ENCODE assay signal across 9 cellular contexts in the genomic region with DNA sequence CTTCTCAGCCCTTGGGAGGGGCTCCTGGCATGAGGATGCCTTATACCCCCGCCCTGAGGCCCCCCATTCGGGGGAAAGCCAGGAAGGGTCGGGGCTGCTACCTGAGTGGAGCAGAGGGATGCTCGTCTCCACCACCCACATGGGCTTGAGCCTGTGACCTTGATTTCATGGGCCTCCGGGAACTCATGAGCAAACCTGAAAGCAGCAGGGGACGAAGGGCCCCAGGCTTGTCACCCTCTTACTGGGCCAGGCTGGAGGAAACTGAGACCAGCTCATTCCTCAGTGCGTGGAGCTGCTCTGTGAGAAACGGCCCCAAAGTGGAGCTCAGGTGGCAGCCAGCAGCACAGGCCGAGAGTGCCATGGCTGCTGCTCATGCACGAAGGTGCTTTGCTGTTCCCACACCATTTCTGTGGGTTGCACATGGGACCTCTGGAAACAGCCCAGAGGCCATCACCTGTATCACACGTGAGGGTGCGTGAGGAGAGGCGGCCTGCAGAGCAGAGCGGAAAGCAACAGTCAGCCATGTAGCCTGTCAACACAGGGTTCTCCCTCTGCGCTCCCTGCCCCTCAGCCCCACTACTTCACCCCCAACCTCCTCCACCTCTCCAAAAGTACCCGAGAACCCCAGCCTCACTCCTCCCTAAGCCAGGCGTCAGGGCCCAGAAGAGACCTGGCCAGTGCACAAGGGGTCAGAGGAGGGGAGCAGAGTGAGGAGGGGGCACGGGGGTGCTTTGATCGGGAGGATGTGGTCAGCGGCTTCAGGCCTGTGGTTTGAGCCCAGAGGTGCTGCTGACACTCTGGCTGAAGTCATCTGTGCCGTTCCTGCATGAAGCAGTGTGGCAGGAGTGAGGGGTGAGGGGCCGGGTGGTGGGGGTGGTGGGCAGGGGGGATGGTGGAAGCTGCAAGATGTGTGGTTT. TPM values are rescaled to one million over a fixed set of nuclear protein-coding genes. Genes with fewer than 3 reads are reported as not detected.
DNase-seq lines count a peak whose midpoint lies in the region; ATAC-seq and TF ChIP-seq lines count a peak whose summit lies in the region.
"Had no signal": no experiment of that assay in that cellular context is flagged by ENCODE, and none has a peak within 500 bp of the region (broad histone marks: within the 10 kb centered on the region; RNA-seq: fewer than 3 reads in every experiment).

No MANE protein-coding gene starts in this region.

- peaks cover 84% of the 10 kb centered on the region for H3K4me1 Mint-ChIP-seq in CD8-positive, alpha-beta T cell (ENCODE audit: low read depth)
- H3K4me1 Mint-ChIP-seq in IgD-negative memory B cell (peaks cover 32 to 35% (median 34%) of the 10 kb centered on the region in 3 donors), GM23338 (peaks cover 23% of the 10 kb centered on the region)

- no peak overlapping the region for H3K4me2 ChIP-seq in GM23338

- H3K27me3 ChIP-seq in CD8-positive, alpha-beta T cell (ENCODE audit: insufficient read depth, low read length): no peaks in the 10 kb centered on the region
- H3K27me3 ChIP-seq in esophagus (ENCODE audit: control insufficient read depth in 1 of 2, insufficient read depth in 2 of 2, low read length in 2 of 2) (no peaks in the 10 kb centered on the region), GM23338 (ENCODE audit: insufficient read depth) (no peaks in the 10 kb centered on the region)

- H3K4me3 ChIP-seq in CD8-positive, alpha-beta T cell (ENCODE audit: low read depth, low read length): no peak overlapping the region
- H3K4me3 ChIP-seq in esophagus (ENCODE audit: low read depth in 1 of 2, low read length in 2 of 2) (no peak overlapping the region), GM23338 (no peak overlapping the region)

- H3K27me3 Mint-ChIP-seq in CD8-positive, alpha-beta T cell (ENCODE audit: low read depth): no peaks in the 10 kb centered on the region
- H3K27me3 Mint-ChIP-seq in IgD-negative memory B cell (peaks cover 2% of the 10 kb centered on the region), GM23338 (ENCODE audit: insufficient read depth, low read depth, poor library complexity) (peaks cover 7% of the 10 kb centered on the region)

- peak overlapping the region; percentile 39 for H3K4me3 Mint-ChIP-seq in CD8-positive, alpha-beta T cell
- peak overlapping the region in 3 of 4 donors; percentile 31 to 78 (median 55) for H3K4me3 Mint-ChIP-seq in IgD-negative memory B cell
- no peak overlapping the region for H3K4me3 Mint-ChIP-seq in GM23338

- H3K9me3 ChIP-seq in CD8-positive, alpha-beta T cell (ENCODE audit: low read length): no peaks in the 10 kb centered on the region
- H3K9me3 ChIP-seq in esophagus (ENCODE audit: control insufficient read depth in 2 of 2, insufficient read depth in 1 of 2, low read depth in 1 of 2, low read length in 1 of 2): no peaks in the 10 kb centered on the region

- H3K36me3 ChIP-seq in CD8-positive, alpha-beta T cell (ENCODE audit: insufficient read depth, low read length): no peaks in the 10 kb centered on the region
- H3K36me3 ChIP-seq in esophagus (ENCODE audit: control insufficient read depth in 2 of 2, insufficient read depth in 2 of 2, low read length in 1 of 2) (no peaks in the 10 kb centered on the region), GM23338 (ENCODE audit: insufficient read depth) (no peaks in the 10 kb centered on the region)

- H3K36me3 Mint-ChIP-seq in CD8-positive, alpha-beta T cell: no peaks in the 10 kb centered on the region
- H3K36me3 Mint-ChIP-seq in IgD-negative memory B cell (no peaks in the 10 kb centered on the region), GM23338 (ENCODE audit: low read depth) (no peaks in the 10 kb centered on the region)

- H2AFZ ChIP-seq in GM23338: no peak overlapping the region

- intact Hi-C loops in CD8-positive, alpha-beta T cell (cut with DNase I, micrococcal nuclease): loop anchor here in 1 of 2 experiments (5.0 kb wide), 1 partner anchor 42 kb away; no protein-coding TSS in a partner anchor

- 77 to 82% methylated on average over 22 of the region's 22 CpGs for WGBS in esophagus, 2 donors

- no peaks in the 10 kb centered on the region for H4K20me1 ChIP-seq in GM23338 (replicated peaks; ENCODE audit: insufficient read depth)

- no peaks in the 10 kb centered on the region for H3K79me2 ChIP-seq in GM23338 (replicated peaks; ENCODE audit: insufficient read depth)

- no peaks in the 10 kb centered on the region for H3F3A ChIP-seq in GM23338 (replicated peaks; ENCODE audit: low read depth)

- peak overlapping the region; percentile 94 for H3K27ac Mint-ChIP-seq in CD8-positive, alpha-beta T cell
- peak overlapping the region in 1 of 3 donors; percentile 91 for H3K27ac Mint-ChIP-seq in IgD-negative memory B cell
- H3K27ac Mint-ChIP-seq in GM23338: no peak overlapping the region

- peaks cover 76% of the 10 kb centered on the region for H3K4me1 ChIP-seq in CD8-positive, alpha-beta T cell (ENCODE audit: insufficient read depth, low read length)
- H3K4me1 ChIP-seq in esophagus (ENCODE audit: control insufficient read depth in 2 of 2, insufficient read depth in 2 of 2, low read length in 1 of 2) (peaks cover 0 to 3% of the 10 kb centered on the region in 2 donors), GM23338 (ENCODE audit: insufficient read depth) (no peaks in the 10 kb centered on the region; the same call in 1 of the 2 replicates)

- ATAC-seq in CD8-positive, alpha-beta T cell: peak; percentile 16
- ATAC-seq in GM19455 (IDR thresholded peaks at IDR 0.05; ENCODE audit: unreplicated experiment) (peak; percentile 39), GM23338 (no peak)

- H3K9me3 Mint-ChIP-seq in CD8-positive, alpha-beta T cell: no peaks in the 10 kb centered on the region
- H3K9me3 Mint-ChIP-seq in IgD-negative memory B cell (no peaks in the 10 kb centered on the region), GM23338 (peaks cover 4% of the 10 kb centered on the region; the same call in 2 of the 3 replicates)

- peak in 3 of 7 experiments; percentile 28 to 61 (median 53) for DNase-seq in CD8-positive, alpha-beta T cell
- no peak for DNase-seq in GM23338 (ENCODE audit: low spot score)
- DNase-seq in GOT3 (lab: John Stamatoyannopoulos, UW): no peak
- no peak for DNase-seq in DMS79 (lab: John Stamatoyannopoulos, UW)
- no peak for DNase-seq in germinal center (ENCODE audit: low spot score)
- DNase-seq: NCI-H1930 had no signal

- peak overlapping the region; percentile 38 for H3K27ac ChIP-seq in CD8-positive, alpha-beta T cell (ENCODE audit: low read depth, low read length)
- peak overlapping the region; percentile 23 to 45 for H3K27ac ChIP-seq in esophagus (ENCODE audit: low read depth in 2 of 2, low read length in 1 of 2)
- no peak overlapping the region for H3K27ac ChIP-seq in GM23338 (ENCODE audit: low read depth)

- no peaks in the 10 kb centered on the region for H3K9me2 ChIP-seq in GM23338 (ENCODE audit: insufficient read depth)

- POLR2A ChIA-PET in CD8-positive, alpha-beta T cell (lab: Charles Lee): interaction anchor here (1.0 to 3.4 kb wide), 5 partner anchors 11 to 42 kb away, joined by 3 to 40 read pairs (median 5); a partner anchor contains a TSS

- TF ChIP-seq CTCF in CD8-positive, alpha-beta T cell (IDR thresholded peaks at IDR 0.05): no peak
- no peak for TF ChIP-seq CTCF in GM23338 (conservative IDR thresholded peaks at IDR 0.05; ENCODE audit: low read depth in 2 of 2)

- CTCF ChIA-PET in CD8-positive, alpha-beta T cell (lab: Charles Lee): interaction anchor here (1.0 to 9.3 kb wide), 6 partner anchors 13 to 96 kb away, joined by 4 to 86 read pairs (median 10); a partner anchor contains a TSS

TF ChIP-seq in GM23338, 12 proteins besides CTCF, POLR2A, EP300 and RAD21 (continues in another document):
- TF ChIP-seq ZNF114 (CRISPR knock-in tag; IDR thresholded peaks at IDR 0.05) (no peak), CREB1 (CRISPR knock-in tag; IDR thresholded peaks at IDR 0.05; ENCODE audit: low read depth) (no peak), POLR2AphosphoS5 (IDR thresholded peaks at IDR 0.05; ENCODE audit: low read depth) (no peak), NANOG (IDR thresholded peaks at IDR 0.05; ENCODE audit: borderline replicate concordance) (no peak), ZNF331 (CRISPR knock-in tag; IDR thresholded peaks at IDR 0.05; ENCODE audit: low read depth) (no peak)

RNA-seq across cellular contexts. Expression of a gene that starts 14.2 kb away (rescaled TPM):
- 100 to 1,000 TPM; 121 to 129 TPM for total RNA-seq in CD8-positive, alpha-beta T cell
- 13.2 TPM for polyA plus RNA-seq in IgD-negative memory B cell
- polyA plus RNA-seq in esophagus: 1 to 10 TPM in 1 of 2 donors, under 1 TPM in 1; 0.65 to 1.2 TPM
- total RNA-seq in GM23338 (2014; rRNA removed; shearing (Covaris generic)): 1.0 and 4.8 TPM in 2 replicates
- polyA plus RNA-seq in GM23338 (2016; fragmentation: Nextera tagmentation; extraction: Ambion mirVana): 0.36 and 0.90 TPM in 2 replicates

RNA-seq across cellular contexts. Expression of a gene that starts 24.2 kb away (rescaled TPM):
- 10 to 100 TPM; 12.0 to 12.9 TPM for total RNA-seq in CD8-positive, alpha-beta T cell
- polyA plus RNA-seq in IgD-negative memory B cell (1.0 TPM), esophagus (1 to 10 TPM; 1.3 to 4.9 TPM), GM23338 (2016; fragmentation: Nextera tagmentation; extraction: Ambion mirVana) (0.97 and 1.7 TPM in 2 replicates)
- 2.3 and 2.6 TPM in 2 replicates for total RNA-seq in GM23338 (2014; rRNA removed; shearing (Covaris generic))

RNA-seq across cellular contexts. Expression of a gene that starts 48.4 kb away (rescaled TPM):
- 1 to 10 TPM; 2.6 to 3.1 TPM for total RNA-seq in CD8-positive, alpha-beta T cell
- polyA plus RNA-seq in IgD-negative memory B cell (0.95 TPM), esophagus (under 1 TPM in 1 of 2 donors, not detected in 1; 0.02 TPM), GM23338 (2016; fragmentation: Nextera tagmentation; extraction: Ambion mirVana) (0.10 TPM in 1 of 2 replicates, not detected in the other)
- total RNA-seq in GM23338 (2014; rRNA removed; shearing (Covaris generic)): 0.04 and 0.66 TPM in 2 replicates

RNA-seq across cellular contexts. Expression of a gene that starts 54.4 kb away (rescaled TPM):
- total RNA-seq in CD8-positive, alpha-beta T cell: under 1 TPM; 0.27 to 0.58 TPM
- polyA plus RNA-seq in IgD-negative memory B cell: not detected
- under 1 TPM; 0.04 to 0.05 TPM for polyA plus RNA-seq in esophagus
- not detected in 2 replicates for total RNA-seq in GM23338 (2014; rRNA removed; shearing (Covaris generic))
- 0.07 and 0.13 TPM in 2 replicates for polyA plus RNA-seq in GM23338 (2016; fragmentation: Nextera tagmentation; extraction: Ambion mirVana)
